In the genomic region with DNA sequence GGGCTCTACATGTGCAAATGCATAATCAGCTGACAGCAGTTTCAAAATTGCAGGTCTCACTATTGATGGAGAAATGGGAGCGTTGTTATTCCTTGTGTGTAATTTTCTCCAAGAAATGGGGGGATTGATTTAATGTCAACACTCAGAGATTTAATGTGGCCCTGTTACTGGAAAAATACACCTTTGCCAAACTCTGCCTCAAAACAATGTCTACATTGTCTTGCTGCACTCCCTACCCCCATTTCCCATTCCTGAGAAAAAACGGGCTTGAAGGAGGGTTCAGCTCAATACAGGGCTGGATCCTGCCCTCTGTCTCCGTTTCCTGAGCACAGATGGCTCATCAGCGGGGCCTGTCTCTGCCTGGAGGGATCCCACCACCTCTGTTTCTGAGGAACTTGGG, we compare ENCODE assay signal across 22 cellular contexts. TPM values are rescaled to one million over a fixed set of nuclear protein-coding genes. Genes with fewer than 3 reads are reported as not detected.
A peak's percentile ranks its signal among the peaks of the same experiment; 100 is the strongest.
DNase-seq lines count a peak whose midpoint lies in the region; ATAC-seq, FAIRE-seq and TF ChIP-seq lines count a peak whose summit lies in the region.
"Had no signal": no experiment of that assay in that cellular context is flagged by ENCODE, and none has a peak within 500 bp of the region (broad histone marks: within the 10 kb centered on the region; RNA-seq: fewer than 3 reads in every experiment).

No MANE protein-coding gene starts in this region.

- no peaks in the 10 kb centered on the region for H3K36me3 ChIP-seq in body of pancreas (replicated peaks in 1 of 2; ENCODE audit: insufficient read depth in 1 of 2, low read depth in 2 of 2)
- no peaks in the 10 kb centered on the region for H3K36me3 ChIP-seq in pancreas
- H3K36me3 ChIP-seq in thyroid gland: no peaks in the 10 kb centered on the region
- H3K36me3 ChIP-seq in upper lobe of right lung: no peaks in the 10 kb centered on the region
- H3K36me3 ChIP-seq: BE2C had no signal

- H3K4me3 ChIP-seq in body of pancreas (no peak overlapping the region), pancreas (no peak overlapping the region), thyroid gland (replicated peaks in 1 of 3) (no peak overlapping the region), upper lobe of right lung (no peak overlapping the region)

- TF ChIP-seq POLR2A in body of pancreas (IDR thresholded peaks at IDR 0.05): no peak
- no peak for TF ChIP-seq POLR2A in thyroid gland (IDR thresholded peaks at IDR 0.05)

- H3K9me3 ChIP-seq in body of pancreas: no peaks in the 10 kb centered on the region
- no peaks in the 10 kb centered on the region for H3K9me3 ChIP-seq in pancreas
- H3K9me3 ChIP-seq in thyroid gland: no peaks in the 10 kb centered on the region
- no peaks in the 10 kb centered on the region for H3K9me3 ChIP-seq in upper lobe of right lung
- H3K9me3 ChIP-seq: BE2C had no signal

- DNase-seq in NCI-H2171 treated with DMSO at 0.1 percent for 48 hours (lab: John Stamatoyannopoulos, UW): peak; percentile 39
- DNase-seq in body of pancreas: no peak
- peak in 1 of 6 donors; percentile 13 for DNase-seq in pancreas
- DNase-seq in anterior cingulate cortex (lab: John Stamatoyannopoulos, UW): no peak
- DNase-seq in thyroid gland: no peak
- no peak for DNase-seq in upper lobe of right lung
- no peak for DNase-seq in dermis blood vessel endothelial cell
- DNase-seq: ACHN; BE2C; C1 segment of cervical spinal cord; CD4-positive, CD25-positive, alpha-beta regulatory T cell; CD8-positive, alpha-beta memory T cell; COR-L47; GOT3; H7; HFFc6 had no signal

- H3K27me3 ChIP-seq in body of pancreas (no peaks in the 10 kb centered on the region), pancreas (no peaks in the 10 kb centered on the region), thyroid gland (no peaks in the 10 kb centered on the region), upper lobe of right lung (peaks cover 8% of the 10 kb centered on the region)
- H3K27me3 ChIP-seq: BE2C had no signal

- intact Hi-C loops in body of pancreas (cut with DNase I): no loop called here
- intact Hi-C loops in pancreas (cut with DNase I): no loop called here
- intact Hi-C loops in thyroid gland (cut with DNase I): no loop called here
- intact Hi-C loops in upper lobe of right lung (cut with DNase I): no loop called here

- H3K27ac ChIP-seq in body of pancreas: peak overlapping the region; percentile 36 to 76 (median 62)
- H3K27ac ChIP-seq in pancreas: peak overlapping the region in 3 of 4 donors; percentile 29 to 66 (median 46)
- no peak overlapping the region for H3K27ac ChIP-seq in thyroid gland
- H3K27ac ChIP-seq in upper lobe of right lung: no peak overlapping the region

- H3K4me1 ChIP-seq in body of pancreas: peaks cover 27% of the 10 kb centered on the region
- H3K4me1 ChIP-seq in pancreas: peaks cover 0 to 10% (median 4%) of the 10 kb centered on the region in 3 donors
- peaks cover 11 to 15% of the 10 kb centered on the region in 2 donors for H3K4me1 ChIP-seq in thyroid gland
- H3K4me1 ChIP-seq in upper lobe of right lung: no peaks in the 10 kb centered on the region
- H3K4me1 ChIP-seq: BE2C had no signal

- FAIRE-seq in pancreas (lab: Jason Lieb, UNC): no peak
- FAIRE-seq: A204.1, G401.6, GM12891, HepG2 had no signal

- ATAC-seq in body of pancreas (peak; percentile 70), pancreas (peak; percentile 26 to 73 (median 58)), upper lobe of right lung (no peak)
- ATAC-seq: HCT116, HepG2 had no signal

- 37 to 50% methylated on average over 4 of the region's 4 CpGs for WGBS in body of pancreas, 2 donors
- 52 to 55% methylated on average over 4 of the region's 4 CpGs for WGBS in pancreas, 2 donors
- WGBS in thyroid gland, 2 donors: 67 to 79% methylated on average over 4 of the region's 4 CpGs

- TF ChIP-seq CTCF in body of pancreas (IDR thresholded peaks at IDR 0.05): no peak
- TF ChIP-seq CTCF in pancreas (IDR thresholded peaks at IDR 0.05): no peak
- TF ChIP-seq CTCF in thyroid gland (IDR thresholded peaks at IDR 0.05): no peak
- TF ChIP-seq CTCF in upper lobe of right lung (IDR thresholded peaks at IDR 0.05): no peak

RNA-seq across cellular contexts. Expression of a gene that starts 18.4 kb away (rescaled TPM):
- total RNA-seq in body of pancreas (1 to 10 TPM; 4.7 to 9.9 TPM), pancreas (1 to 10 TPM; 3.6 to 6.7 (median 5.0) TPM), thyroid gland (10 to 100 TPM; 10.5 to 89.5 (median 53.6) TPM), upper lobe of right lung (0.87 TPM), dermis blood vessel endothelial cell (not detected in 2 replicates)
- 10 to 100 TPM in 1 of 2 donors, 1 to 10 TPM in 1; 8.5 to 55.3 TPM for polyA plus RNA-seq in pancreas
- total RNA-seq: H7, HepG2, HFFc6 had no signal
- polyA plus RNA-seq: CD4-positive, CD25-positive, alpha-beta regulatory T cell; CD8-positive, alpha-beta memory T cell; HepG2; IgD-negative memory B cell had no signal

Comparison
In these comparisons a context has a peak if more than half of its experiments do, and no peak if none do; other contexts are left out.
1. H3K27ac ChIP-seq: peak in body of pancreas (4 of 4) and pancreas (3 of 4); none in thyroid gland (0 of 3) and upper lobe of right lung (single experiment).